ENCODE assay signal across 8 cellular contexts in the genomic region with DNA sequence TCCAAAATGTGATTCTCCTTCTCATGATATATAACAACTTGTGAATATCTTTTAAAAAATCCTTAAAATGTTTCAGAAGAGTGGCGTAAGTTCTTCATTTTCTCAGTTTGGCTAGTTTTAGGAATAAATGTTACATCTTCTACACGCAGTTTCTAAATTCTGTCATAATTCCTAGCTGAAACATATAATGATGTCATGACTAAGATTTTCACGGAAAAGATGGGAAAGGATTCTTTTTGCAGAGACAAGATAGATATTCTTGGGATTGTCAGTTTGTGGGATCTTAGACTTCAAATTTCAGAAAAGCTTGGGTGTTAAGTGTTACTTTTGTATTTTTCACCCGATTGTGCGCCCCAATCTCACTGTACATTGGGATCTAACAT. TPM values are rescaled to one million over a fixed set of nuclear protein-coding genes. Genes with fewer than 3 reads are reported as not detected.
A peak's percentile ranks its signal among the peaks of the same experiment; 100 is the strongest.
DNase-seq lines count a peak whose midpoint lies in the region; ATAC-seq and TF ChIP-seq lines count a peak whose summit lies in the region.

No MANE protein-coding gene starts in this region.

- H3K4me3 ChIP-seq in heart right ventricle: peak overlapping the region in 9 of 10 donors; percentile 61 to 94 (median 82)
- H3K4me3 ChIP-seq in mammary epithelial cell (replicated peaks in 1 of 3; ENCODE audit: insufficient read depth in 1 of 3, low read depth in 2 of 3, low read length in 3 of 3): peak overlapping the region; percentile 79 to 96 (median 95)
- H3K4me3 ChIP-seq in mesenchymal stem cell (ENCODE audit: insufficient read depth in 1 of 2, low read depth in 1 of 2, low read length in 2 of 2): peak overlapping the region in 1 of 2 experiments; percentile 98
- peak overlapping the region; percentile 88 for H3K4me3 ChIP-seq in urinary bladder (ENCODE audit: low read depth, low read length)

- H3K27ac ChIP-seq in heart right ventricle (peak overlapping the region in 1 of 10 donors; percentile 99), mammary epithelial cell (ENCODE audit: insufficient read depth, low read depth, low read length) (peak overlapping the region; percentile 95), mesenchymal stem cell (ENCODE audit: low read length, poor library complexity, severe bottlenecking) (no peak overlapping the region), urinary bladder (ENCODE audit: low read depth) (no peak overlapping the region)

- H2BK5ac ChIP-seq in mesenchymal stem cell (ENCODE audit: low read depth, low read length, poor library complexity, severe bottlenecking): no peak overlapping the region

- in situ Hi-C loops in mammary epithelial cell (cut with MboI; ENCODE audit: low sequenced_read_pairs in 2 of 2): no loop called here

- ATAC-seq in heart right ventricle: no peak
- no peak for ATAC-seq in GM21529 (IDR thresholded peaks at IDR 0.05; ENCODE audit: unreplicated experiment)

- no peak overlapping the region for H2BK12ac ChIP-seq in mesenchymal stem cell (ENCODE audit: low read length in 2 of 2)

- peaks cover 2% of the 10 kb centered on the region for H3K79me1 ChIP-seq in mesenchymal stem cell (replicated peaks; ENCODE audit: low read length, poor library complexity, severe bottlenecking)

- H3K4me2 ChIP-seq in mammary epithelial cell (ENCODE audit: insufficient read depth, low read depth, low read length) (peak overlapping the region; percentile 82), mesenchymal stem cell (ENCODE audit: low read length, poor library complexity, severe bottlenecking) (peak overlapping the region; percentile 95)

- no peak overlapping the region for H4K8ac ChIP-seq in mesenchymal stem cell (ENCODE audit: low read length)

- H4K20me1 ChIP-seq in mammary epithelial cell (ENCODE audit: insufficient read depth, low read length): no peaks in the 10 kb centered on the region

- no peak overlapping the region for H3K23ac ChIP-seq in mesenchymal stem cell (ENCODE audit: low read length in 2 of 2)

- H2AFZ ChIP-seq in mammary epithelial cell (ENCODE audit: low read depth, low read length) (no peak overlapping the region), mesenchymal stem cell (ENCODE audit: low read depth, low read length) (no peak overlapping the region)

- TF ChIP-seq CTCF in heart right ventricle (IDR thresholded peaks at IDR 0.05) (no peak), mammary epithelial cell (conservative IDR thresholded peaks at IDR 0.05 in 1 of 2, IDR thresholded peaks at IDR 0.05 in 1 of 2; ENCODE audit: extremely low read depth in 1 of 2, insufficient read depth in 1 of 2, low read depth in 1 of 2, low read length in 2 of 2) (no peak)

- peaks cover 60% of the 10 kb centered on the region for H3K79me2 ChIP-seq in mammary epithelial cell (ENCODE audit: insufficient read depth, low read length)

- intact Hi-C loops in heart right ventricle (cut with DNase I) (no loop called here), cardiac septum (cut with DNase I) (no loop called here), mammary epithelial cell (cut with micrococcal nuclease) (no loop called here)

- dilution Hi-C loops in mammary epithelial cell (cut with HindIII; ENCODE audit: low sequenced_read_pairs): no loop called here

- no peaks in the 10 kb centered on the region for H3K9me3 ChIP-seq in heart right ventricle
- H3K9me3 ChIP-seq in mammary epithelial cell (replicated peaks; ENCODE audit: insufficient read depth, low read length): no peaks in the 10 kb centered on the region
- no peaks in the 10 kb centered on the region for H3K9me3 ChIP-seq in mesenchymal stem cell (ENCODE audit: control insufficient read depth, low read length)

- H3K14ac ChIP-seq in mesenchymal stem cell (ENCODE audit: low read length in 2 of 2): no peak overlapping the region

- H3K36me3 ChIP-seq in heart right ventricle: peaks cover 0 to 9% (median 0%) of the 10 kb centered on the region in 9 donors
- H3K36me3 ChIP-seq in mammary epithelial cell (ENCODE audit: insufficient read depth, low read length): peaks cover 1% of the 10 kb centered on the region
- H3K36me3 ChIP-seq in mesenchymal stem cell (ENCODE audit: control insufficient read depth in 1 of 2, insufficient read depth in 2 of 2, low read depth in 1 of 2, low read length in 2 of 2): no peaks in the 10 kb centered on the region
- no peaks in the 10 kb centered on the region for H3K36me3 ChIP-seq in urinary bladder (ENCODE audit: insufficient read depth)

- no peak overlapping the region for H2BK15ac ChIP-seq in mesenchymal stem cell (ENCODE audit: low read depth, poor library complexity, severe bottlenecking)

- no peak overlapping the region for H3K4ac ChIP-seq in mesenchymal stem cell (ENCODE audit: low read depth in 1 of 2, low read length in 2 of 2)

- H3K4me1 ChIP-seq in heart right ventricle: peaks cover 0 to 57% (median 47%) of the 10 kb centered on the region in 9 donors
- H3K4me1 ChIP-seq in mammary epithelial cell (ENCODE audit: insufficient read depth, low read length): peaks cover 21% of the 10 kb centered on the region
- peaks cover 3% of the 10 kb centered on the region for H3K4me1 ChIP-seq in mesenchymal stem cell (ENCODE audit: control insufficient read depth, insufficient read depth, low read depth, low read length)
- peaks cover 1% of the 10 kb centered on the region for H3K4me1 ChIP-seq in urinary bladder (ENCODE audit: insufficient read depth)

- no peak overlapping the region for H2BK120ac ChIP-seq in mesenchymal stem cell (ENCODE audit: low read depth, low read length)

- no peak overlapping the region for H2AK5ac ChIP-seq in mesenchymal stem cell (ENCODE audit: low read length, severe bottlenecking)

- 65 to 72% methylated on average over 5 of the region's 5 CpGs for WGBS in heart right ventricle, 2 donors
- 30% methylated on average over 5 of the region's 5 CpGs for WGBS in mammary epithelial cell (ENCODE audit: low coverage, missing lambda C conversion rate)
- WGBS in mesenchymal stem cell: 0% methylated on average over 1 of the region's 5 CpGs
- WGBS in urinary bladder: 63% methylated on average over 5 of the region's 5 CpGs

- no peak overlapping the region for H3K18ac ChIP-seq in mesenchymal stem cell (ENCODE audit: low read depth in 1 of 2, low read length in 2 of 2)

- CTCF ChIA-PET in mammary epithelial cell (lab: Charles Lee; ENCODE audit: low non-redundant PET): no interaction called here

- H3K9ac ChIP-seq in mammary epithelial cell (ENCODE audit: insufficient read depth, low read length) (peak overlapping the region; percentile 99), mesenchymal stem cell (ENCODE audit: low read length) (peak overlapping the region; percentile 94)

- H3K27me3 ChIP-seq in heart right ventricle: no peaks in the 10 kb centered on the region
- H3K27me3 ChIP-seq in mammary epithelial cell (ENCODE audit: insufficient read depth, low read length): no peaks in the 10 kb centered on the region
- no peaks in the 10 kb centered on the region for H3K27me3 ChIP-seq in mesenchymal stem cell (ENCODE audit: control insufficient read depth in 1 of 2, insufficient read depth in 1 of 2, low read length in 2 of 2)

- BruUV-seq in mammary epithelial cell (replicated peaks; lab: Mats Ljungman, UMichigan): no TSS peak

- no peak for DNase-seq in heart right ventricle
- no peak for DNase-seq in cardiac septum (ENCODE audit: low spot score)
- no peak for DNase-seq in mammary epithelial cell
- DNase-seq in mesenchymal stem cell: no peak
- DNase-seq in SKM-1 (lab: John Stamatoyannopoulos, UW; ENCODE audit: unreplicated experiment): no peak
- no peak for DNase-seq in DMS153 (lab: John Stamatoyannopoulos, UW)

- H4K91ac ChIP-seq in mesenchymal stem cell (ENCODE audit: low read length): no peak overlapping the region

RNA-seq across cellular contexts. Expression of a gene that starts 1.7 kb away (rescaled TPM):
- total RNA-seq in heart right ventricle (10 to 100 TPM in 4 of 10 donors, 1 to 10 TPM in 6; 8.2 to 14.6 (median 9.6) TPM), cardiac septum (12.0 TPM), mammary epithelial cell (10 to 100 TPM; 15.8 to 25.5 TPM), urinary bladder (49.7 TPM)
- polyA plus RNA-seq in heart right ventricle (10 to 100 TPM in 1 of 2 donors, 1 to 10 TPM in 1; 8.0 to 17.3 TPM), mammary epithelial cell (14.0 TPM), urinary bladder (13.8 TPM)
- 10.0 TPM for polyA minus RNA-seq in mammary epithelial cell
- polyA plus RNA-seq in mesenchymal stem cell (2013, experiment 1 of 2): 7.9 TPM
- 7.9 TPM for polyA plus RNA-seq in mesenchymal stem cell (2013, experiment 2 of 2)

RNA-seq across cellular contexts. Expression of a gene that starts 55.8 kb away (rescaled TPM):
- total RNA-seq in heart right ventricle (10 to 100 TPM; 42.5 to 54.6 (median 47.1) TPM), cardiac septum (37.4 TPM), mammary epithelial cell (10 to 100 TPM; 42.5 to 48.3 TPM), urinary bladder (60.8 TPM)
- polyA plus RNA-seq in heart right ventricle (10 to 100 TPM; 44.0 to 78.7 TPM), mammary epithelial cell (40.4 TPM), urinary bladder (54.7 TPM)
- polyA minus RNA-seq in mammary epithelial cell: 107 TPM
- 79.9 TPM for polyA plus RNA-seq in mesenchymal stem cell (2013, experiment 1 of 2)
- 90.6 TPM for polyA plus RNA-seq in mesenchymal stem cell (2013, experiment 2 of 2)
